In genomic region chr9:87570000-87570834, GRCh38 we compare ENCODE assay signal across 12 cellular contexts.
DNase-seq lines count a peak whose midpoint lies in the region; ATAC-seq, FAIRE-seq and TF ChIP-seq lines count a peak whose summit lies in the region.
"Had no signal": no experiment of that assay in that cellular context is flagged by ENCODE, and none has a peak within 500 bp of the region (broad histone marks: within the 10 kb centered on the region; RNA-seq: fewer than 3 reads in every experiment).

No MANE protein-coding gene starts in this region.

- DNase-seq in GM19239 (ENCODE audit: insufficient read length, low spot score) (no peak), HT-29 (ENCODE audit: low spot score) (peak; percentile 82), small intestine (peak; percentile 95), ureter (ENCODE audit: low spot score) (no peak), foreskin melanocyte (no peak)
- DNase-seq in activated T-cell treated with anti-CD3 and anti-CD28 coated beads, Interleukin-2, amount 50 U/mL, for 24 hours, result no peak
- no peak for DNase-seq in activated naive CD4-positive, alpha-beta T cell treated with anti-CD3 and anti-CD28 coated beads, Interleukin-2, amount 50 U/mL, for 16 hours
- DNase-seq: activated T-cell treated with anti-CD3 and anti-CD28 coated beads, Interleukin-2, amount 50 U/mL, for 4 hours; cortex of kidney; T-cell had no signal

- FAIRE-seq in GM19239 (lab: Jason Lieb, UNC) (peak; percentile 49), small intestine (lab: Jason Lieb, UNC) (peak; percentile 73)

- H3K9me3 Mint-ChIP-seq in activated T-cell treated with anti-CD3 and anti-CD28 coated beads, Interleukin-2, amount 50 U/mL, for 24 hours, result no peaks in the 10 kb centered on the region
- H3K9me3 Mint-ChIP-seq: activated T-cell treated with anti-CD3 and anti-CD28 coated beads, Interleukin-2, amount 50 U/mL, for 4 hours; stimulated activated memory B cell treated with anti-CD40 and anti-IgM and Interleukin-4, amounts not matched to agents 10 μg/mL and 1 μg/mL and 100 μg/mL, for 72 hours; T-cell had no signal

- H3K27ac ChIP-seq in gastroesophageal sphincter (peak overlapping the region; percentile 59 to 73 (median 68)), small intestine (ENCODE audit: low read depth in 1 of 2, low read length in 1 of 2) (peak overlapping the region; percentile 17 to 30)

- TF ChIP-seq CTCF in gastroesophageal sphincter (IDR thresholded peaks at IDR 0.05), result no peak

- H3K4me3 ChIP-seq in gastroesophageal sphincter (no peak overlapping the region), small intestine (ENCODE audit: low read depth in 1 of 2, low read length in 2 of 2) (no peak overlapping the region)

- no peaks in the 10 kb centered on the region for H3K4me1 Mint-ChIP-seq in activated T-cell treated with anti-CD3 and anti-CD28 coated beads, Interleukin-2, amount 50 U/mL, for 24 hours (ENCODE audit: low read depth)
- H3K4me1 Mint-ChIP-seq: stimulated activated memory B cell treated with anti-CD40 and anti-IgM and Interleukin-4, amounts not matched to agents 10 μg/mL and 1 μg/mL and 100 μg/mL, for 72 hours; T-cell had no signal

- H3K27me3 ChIP-seq in gastroesophageal sphincter (no peaks in the 10 kb centered on the region), small intestine (ENCODE audit: control insufficient read depth in 2 of 2, insufficient read depth in 2 of 2, low read length in 2 of 2) (no peaks in the 10 kb centered on the region)

- ATAC-seq in gastroesophageal sphincter, result no peak
- ATAC-seq: activated T-cell treated with anti-CD3 and anti-CD28 coated beads, Interleukin-2, amount 50 U/mL, for 4 hours; stimulated activated memory B cell treated with anti-CD40 and anti-IgM and Interleukin-4, amounts not matched to agents 10 μg/mL and 1 μg/mL and 100 μg/mL, for 72 hours; T-cell had no signal

- H3K36me3 Mint-ChIP-seq in activated T-cell treated with anti-CD3 and anti-CD28 coated beads, Interleukin-2, amount 50 U/mL, for 24 hours (ENCODE audit: low read depth), result no peaks in the 10 kb centered on the region
- H3K36me3 Mint-ChIP-seq: stimulated activated memory B cell treated with anti-CD40 and anti-IgM and Interleukin-4, amounts not matched to agents 10 μg/mL and 1 μg/mL and 100 μg/mL, for 72 hours; T-cell had no signal

- no peaks in the 10 kb centered on the region for H3K9me3 ChIP-seq in gastroesophageal sphincter
- H3K9me3 ChIP-seq in small intestine (ENCODE audit: control insufficient read depth, low read depth), result no peaks in the 10 kb centered on the region

- H3K4me1 ChIP-seq in gastroesophageal sphincter (peaks cover 22 to 83% (median 50%) of the 10 kb centered on the region in 3 donors), small intestine (ENCODE audit: control insufficient read depth in 2 of 2, insufficient read depth in 1 of 2, low read depth in 1 of 2, low read length in 1 of 2) (peaks cover 9 to 21% of the 10 kb centered on the region in 2 donors)

- TF ChIP-seq EP300 in gastroesophageal sphincter (IDR thresholded peaks at IDR 0.05), result no peak

- TF ChIP-seq POLR2A in gastroesophageal sphincter (IDR thresholded peaks at IDR 0.05), result no peak

- H3K36me3 ChIP-seq in gastroesophageal sphincter (no peaks in the 10 kb centered on the region), small intestine (ENCODE audit: control insufficient read depth in 2 of 2, insufficient read depth in 2 of 2, low read length in 2 of 2) (no peaks in the 10 kb centered on the region)

- WGBS in gastroesophageal sphincter (ENCODE audit: low coverage in 1 of 2), 2 donors, result 32 to 44% methylated on average over 3 of the region's 3 CpGs
- 7 to 57% (median 30%) methylated on average over 3 of the region's 3 CpGs for WGBS in small intestine, 3 donors

- no peaks in the 10 kb centered on the region for H3K27me3 Mint-ChIP-seq in activated T-cell treated with anti-CD3 and anti-CD28 coated beads, Interleukin-2, amount 50 U/mL, for 24 hours
- H3K27me3 Mint-ChIP-seq: stimulated activated memory B cell treated with anti-CD40 and anti-IgM and Interleukin-4, amounts not matched to agents 10 μg/mL and 1 μg/mL and 100 μg/mL, for 72 hours had no signal

- H3K27ac Mint-ChIP-seq in activated T-cell treated with anti-CD3 and anti-CD28 coated beads, Interleukin-2, amount 50 U/mL, for 24 hours, result no peak overlapping the region
- H3K27ac Mint-ChIP-seq: stimulated activated memory B cell treated with anti-CD40 and anti-IgM and Interleukin-4, amounts not matched to agents 10 μg/mL and 1 μg/mL and 100 μg/mL, for 72 hours; T-cell had no signal

- no peak overlapping the region for H3K4me3 Mint-ChIP-seq in activated T-cell treated with anti-CD3 and anti-CD28 coated beads, Interleukin-2, amount 50 U/mL, for 24 hours
- H3K4me3 Mint-ChIP-seq: activated T-cell treated with anti-CD3 and anti-CD28 coated beads, Interleukin-2, amount 50 U/mL, for 4 hours; stimulated activated memory B cell treated with anti-CD40 and anti-IgM and Interleukin-4, amounts not matched to agents 10 μg/mL and 1 μg/mL and 100 μg/mL, for 72 hours; T-cell had no signal

Comparison
In these comparisons a context has a peak if more than half of its experiments do, and no peak if none do; other contexts are left out.
1. DNase-seq: peak in HT-29 (single experiment) and small intestine (single experiment); none in GM19239 (single experiment), ureter (single experiment), activated T-cell treated with anti-CD3 and anti-CD28 coated beads, Interleukin-2, amount 50 U/mL, for 24 hours (single experiment), foreskin melanocyte (single experiment) and activated naive CD4-positive, alpha-beta T cell treated with anti-CD3 and anti-CD28 coated beads, Interleukin-2, amount 50 U/mL, for 16 hours (single experiment).